ENCODE assay signal across 14 cellular contexts in the genomic region with DNA sequence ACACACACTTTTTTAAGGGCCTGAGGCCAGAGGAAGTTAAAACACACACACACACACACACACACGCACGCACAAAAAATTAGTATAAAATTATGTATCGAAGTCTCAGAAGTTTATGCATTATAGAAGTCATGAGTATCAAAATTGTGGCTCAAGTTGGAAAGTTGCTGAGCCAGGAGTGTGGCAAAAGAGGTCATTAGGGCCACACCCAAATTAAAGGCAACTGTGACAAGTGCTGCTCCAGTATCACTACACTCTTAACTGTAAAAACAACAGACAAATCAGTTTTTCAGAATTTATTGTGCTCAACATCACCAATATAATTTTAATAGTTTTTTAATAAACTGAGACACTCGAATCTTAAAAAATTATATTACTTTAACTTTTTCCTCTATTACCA. TPM values are rescaled to one million over a fixed set of nuclear protein-coding genes. Genes with fewer than 3 reads are reported as not detected.
DNase-seq lines count a peak whose midpoint lies in the region; ATAC-seq, FAIRE-seq and TF ChIP-seq lines count a peak whose summit lies in the region.
"Had no signal": no experiment of that assay in that cellular context is flagged by ENCODE, and none has a peak within 500 bp of the region (broad histone marks: within the 10 kb centered on the region; RNA-seq: fewer than 3 reads in every experiment).

No MANE protein-coding gene starts in this region.

- peaks cover 0 to 3% (median 0%) of the 10 kb centered on the region in 8 donors for H3K9me3 Mint-ChIP-seq in CD4-positive, alpha-beta memory T cell
- H3K9me3 Mint-ChIP-seq in astrocyte (ENCODE audit: unreplicated experiment) = peaks cover 6% of the 10 kb centered on the region

- H3K27ac ChIP-seq in A549 (no peak overlapping the region), astrocyte (ENCODE audit: low read depth, low read length) (peak overlapping the region; percentile 84)
- H3K27ac ChIP-seq in CD4-positive, alpha-beta memory T cell (ENCODE audit: low read depth, low read length) = peak overlapping the region; percentile 5
- H3K27ac ChIP-seq: prostate gland had no signal

- peak overlapping the region in 4 of 8 donors; percentile 13 to 40 (median 34) for H3K4me3 Mint-ChIP-seq in CD4-positive, alpha-beta memory T cell
- H3K4me3 Mint-ChIP-seq in astrocyte (ENCODE audit: unreplicated experiment) = no peak overlapping the region
- H3K4me3 Mint-ChIP-seq: activated B cell treated with CpG ODN at 0.5 μM for 24 hours had no signal

- peak overlapping the region in 5 of 7 donors; percentile 2 to 85 (median 57) for H3K27ac Mint-ChIP-seq in CD4-positive, alpha-beta memory T cell
- peak overlapping the region; percentile 69 for H3K27ac Mint-ChIP-seq in astrocyte (ENCODE audit: unreplicated experiment)

- H3K79me2 ChIP-seq in astrocyte (ENCODE audit: insufficient read depth, low read length) = peaks cover 98% of the 10 kb centered on the region

- H3K4me3 ChIP-seq in A549 = no peak overlapping the region
- H3K4me3 ChIP-seq in CD4-positive, alpha-beta memory T cell (ENCODE audit: low read length in 2 of 2) = no peak overlapping the region
- no peak overlapping the region for H3K4me3 ChIP-seq in astrocyte (ENCODE audit: insufficient read depth, low read depth, low read length)
- H3K4me3 ChIP-seq: BLaER1 treated with 17β-estradiol and CSF1 and Interleukin-3, amounts not matched to agents 10 nM and 100 nM; prostate gland had no signal

- WGBS in A549 (ENCODE audit: missing lambda C conversion rate) = 87% methylated on average over 4 of the region's 4 CpGs

- DNase-seq in A549 (ENCODE audit: low read depth in 1 of 2, low spot score in 1 of 2) (no peak), astrocyte (ENCODE audit: low read depth) (no peak), myocyte (ENCODE audit: low read depth) (peak; percentile 50), HK-2 (ENCODE audit: unreplicated experiment) (no peak), NCI-H146 (lab: John Stamatoyannopoulos, UW) (no peak)
- no peak for DNase-seq in CD4-positive, alpha-beta memory T cell
- DNase-seq: activated B cell treated with CpG ODN at 0.5 μM for 24 hours; activated naive CD8-positive, alpha-beta T cell treated with anti-CD3 and anti-CD28 coated beads, Interleukin-2, amount 10 ng/mL, durations not matched to agents 7 days and 5 days; NCI-H1092 treated with DMSO at 0.1 percent for 48 hours; NCI-H2227 treated with DMSO at 0.1 percent for 48 hours had no signal

- H2AFZ ChIP-seq in astrocyte (ENCODE audit: low read depth, low read length) = no peak overlapping the region

- H3K36me3 Mint-ChIP-seq in CD4-positive, alpha-beta memory T cell = peaks cover 16 to 41% of the 10 kb centered on the region in 2 donors
- H3K36me3 Mint-ChIP-seq in astrocyte (ENCODE audit: low read depth, unreplicated experiment) = peaks cover 20% of the 10 kb centered on the region

- H3K9me3 ChIP-seq in A549 = peaks cover 2% of the 10 kb centered on the region; the same call in 2 of the 3 replicates
- H3K9me3 ChIP-seq in CD4-positive, alpha-beta memory T cell (ENCODE audit: control insufficient read depth in 1 of 2, low read length in 2 of 2) = no peaks in the 10 kb centered on the region
- H3K9me3 ChIP-seq in astrocyte (ENCODE audit: insufficient read depth, low read depth, low read length) = peaks cover under 1% of the 10 kb centered on the region
- H3K9me3 ChIP-seq: prostate gland had no signal

- H3K4me2 ChIP-seq in A549 (peak overlapping the region; percentile 43), astrocyte (ENCODE audit: low read length) (peak overlapping the region; percentile 44)

- no peak for ATAC-seq in A549
- no peak for ATAC-seq in HG02938 (IDR thresholded peaks at IDR 0.05; ENCODE audit: unreplicated experiment)

- no peaks in the 10 kb centered on the region for H3K27me3 Mint-ChIP-seq in CD4-positive, alpha-beta memory T cell
- H3K27me3 Mint-ChIP-seq in astrocyte (ENCODE audit: low read depth, unreplicated experiment) = no peaks in the 10 kb centered on the region
- H3K27me3 Mint-ChIP-seq: activated B cell treated with CpG ODN at 0.5 μM for 24 hours; activated naive CD8-positive, alpha-beta T cell treated with anti-CD3 and anti-CD28 coated beads, Interleukin-2, amount 10 ng/mL, durations not matched to agents 7 days and 5 days had no signal

- TF ChIP-seq RAD21 in A549 (conservative IDR thresholded peaks at IDR 0.05 in 1 of 2, IDR thresholded peaks at IDR 0.05 in 1 of 2) = no peak

- no peak for TF ChIP-seq POLR2A in A549 (IDR thresholded peaks at IDR 0.05; ENCODE audit: low read length)

- FAIRE-seq in A549 (lab: Jason Lieb, UNC) (no peak), astrocyte (lab: Jason Lieb, UNC) (no peak)
- FAIRE-seq: GM12892 had no signal

- TF ChIP-seq CTCF in A549 (IDR thresholded peaks at IDR 0.05) = no peak
- TF ChIP-seq CTCF in astrocyte (IDR thresholded peaks at IDR 0.05; ENCODE audit: insufficient read depth, low read depth, low read length) = no peak

- H3K9ac ChIP-seq in astrocyte (ENCODE audit: low read length) = peak overlapping the region; percentile 57

- peaks cover 38 to 62% (median 51%) of the 10 kb centered on the region in 4 donors for H3K4me1 Mint-ChIP-seq in CD4-positive, alpha-beta memory T cell
- H3K4me1 Mint-ChIP-seq in astrocyte (ENCODE audit: low read depth, unreplicated experiment) = peaks cover 35% of the 10 kb centered on the region

- no peak for TF ChIP-seq EP300 in A549 (IDR thresholded peaks at IDR 0.05)

- CTCF ChIA-PET in A549 (lab: Yijun Ruan, JAX) = interaction anchor here (1.2 to 1.7 kb wide), 2 partner anchors 26 to 185 kb away, joined by 3 read pairs; no protein-coding TSS in a partner anchor
- CTCF ChIA-PET in CD4-positive, alpha-beta memory T cell (lab: Charles Lee; ENCODE audit: partially characterized antibody) = no interaction called here

- H3K4me1 ChIP-seq in A549 (peaks cover 55% of the 10 kb centered on the region), astrocyte (ENCODE audit: insufficient read depth, low read length) (peaks cover 26% of the 10 kb centered on the region)
- peaks cover 50% of the 10 kb centered on the region for H3K4me1 ChIP-seq in CD4-positive, alpha-beta memory T cell (ENCODE audit: insufficient read depth, low read length)
- H3K4me1 ChIP-seq: prostate gland had no signal

- no peaks in the 10 kb centered on the region for H3K27me3 ChIP-seq in CD4-positive, alpha-beta memory T cell (ENCODE audit: insufficient read depth, low read length)
- no peaks in the 10 kb centered on the region for H3K27me3 ChIP-seq in astrocyte (ENCODE audit: insufficient read depth, low read length)
- H3K27me3 ChIP-seq: BLaER1 treated with 17β-estradiol and CSF1 and Interleukin-3, amounts not matched to agents 10 nM and 100 nM had no signal

- POLR2A ChIA-PET in A549 (lab: Yijun Ruan, JAX) = interaction anchor here (1.4 to 1.5 kb wide), 2 partner anchors 10 to 38 kb away, joined by 3 to 12 read pairs; a partner anchor contains a TSS
- POLR2A ChIA-PET in CD4-positive, alpha-beta memory T cell (lab: Charles Lee; ENCODE audit: partially characterized antibody) = interaction anchor here (3.0 to 3.8 kb wide), 2 partner anchors 15 to 36 kb away, joined by 11 to 30 read pairs; a partner anchor contains a TSS

- intact Hi-C loops in CD4-positive, alpha-beta memory T cell (cut with micrococcal nuclease) = no loop called here

- H3K36me3 ChIP-seq in CD4-positive, alpha-beta memory T cell (ENCODE audit: insufficient read depth, low read length) = peaks cover 10% of the 10 kb centered on the region
- H3K36me3 ChIP-seq in astrocyte (ENCODE audit: insufficient read depth, low read length) = peaks cover 14% of the 10 kb centered on the region
- H3K36me3 ChIP-seq: prostate gland had no signal

- H4K20me1 ChIP-seq in astrocyte (ENCODE audit: insufficient read depth, low read length) = peaks cover 89% of the 10 kb centered on the region

TF ChIP-seq in A549, 52 proteins besides CTCF, POLR2A, EP300 and RAD21 (continues in another document):
- TF ChIP-seq SMC3 (IDR thresholded peaks at IDR 0.05) = no peak
- no peak for TF ChIP-seq KDM1A (IDR thresholded peaks at IDR 0.05; ENCODE audit: low read depth)
- TF ChIP-seq, protein P1, sequence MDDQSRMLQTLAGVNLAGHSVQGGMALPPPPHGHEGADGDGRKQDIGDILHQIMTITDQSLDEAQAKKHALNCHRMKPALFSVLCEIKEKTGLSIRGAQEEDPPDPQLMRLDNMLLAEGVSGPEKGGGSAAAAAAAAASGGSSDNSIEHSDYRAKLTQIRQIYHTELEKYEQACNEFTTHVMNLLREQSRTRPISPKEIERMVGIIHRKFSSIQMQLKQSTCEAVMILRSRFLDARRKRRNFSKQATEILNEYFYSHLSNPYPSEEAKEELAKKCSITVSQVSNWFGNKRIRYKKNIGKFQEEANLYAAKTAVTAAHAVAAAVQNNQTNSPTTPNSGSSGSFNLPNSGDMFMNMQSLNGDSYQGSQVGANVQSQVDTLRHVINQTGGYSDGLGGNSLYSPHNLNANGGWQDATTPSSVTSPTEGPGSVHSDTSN (IDR thresholded peaks at IDR 0.05) = no peak
- no peak for TF ChIP-seq HEYL (CRISPR knock-in tag; IDR thresholded peaks at IDR 0.05)
- TF ChIP-seq, protein P2, sequence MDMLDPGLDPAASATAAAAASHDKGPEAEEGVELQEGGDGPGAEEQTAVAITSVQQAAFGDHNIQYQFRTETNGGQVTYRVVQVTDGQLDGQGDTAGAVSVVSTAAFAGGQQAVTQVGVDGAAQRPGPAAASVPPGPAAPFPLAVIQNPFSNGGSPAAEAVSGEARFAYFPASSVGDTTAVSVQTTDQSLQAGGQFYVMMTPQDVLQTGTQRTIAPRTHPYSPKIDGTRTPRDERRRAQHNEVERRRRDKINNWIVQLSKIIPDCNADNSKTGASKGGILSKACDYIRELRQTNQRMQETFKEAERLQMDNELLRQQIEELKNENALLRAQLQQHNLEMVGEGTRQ (IDR thresholded peaks at IDR 0.05) = no peak

RNA-seq across cellular contexts. Expression of a gene that starts 36.9 kb away (rescaled TPM):
- 672 and 833 TPM in 2 replicates for polyA plus RNA-seq in A549 (2011; rRNA removed)
- 326 and 355 TPM in 2 replicates for polyA plus RNA-seq in A549 (2012; cell fraction: cytosol; rRNA removed)
- 176 and 207 TPM in 2 replicates for polyA plus RNA-seq in A549 (2012; cell fraction: nucleus; rRNA removed)
- 661 to 703 TPM (median 686 TPM) in 3 replicates for polyA plus RNA-seq in A549 (2017; fragmentation: RNase III; extraction: RNeasy Plus Mini Kit Qiagen cat#74134 plus additional on column Dnase treatment)
- 310 and 393 TPM in 2 replicates for polyA minus RNA-seq in A549 (2011; rRNA and poly(A)+ RNA removed)
- total RNA-seq in CD4-positive, alpha-beta memory T cell = 100 to 1,000 TPM; 124 TPM
- 100 to 1,000 TPM; 315 to 504 TPM for polyA plus RNA-seq in CD4-positive, alpha-beta memory T cell
- 358 and 408 TPM in 2 replicates for total RNA-seq in astrocyte
- total RNA-seq in myocyte = 194 and 222 TPM in 2 replicates
- polyA plus RNA-seq in myocyte (2012) = 199 TPM

RNA-seq across cellular contexts. Expression of a gene that starts 38.3 kb away (rescaled TPM):
- polyA plus RNA-seq in A549 (2011; rRNA removed) (33.0 and 33.1 TPM in 2 replicates), A549 (2017; fragmentation: RNase III; extraction: RNeasy Plus Mini Kit Qiagen cat#74134 plus additional on column Dnase treatment) (36.0 to 39.1 TPM (median 38.1 TPM) in 3 replicates)
- 11.7 and 11.8 TPM in 2 replicates for polyA plus RNA-seq in A549 (2012; cell fraction: cytosol; rRNA removed)
- polyA plus RNA-seq in A549 (2012; cell fraction: nucleus; rRNA removed) = 17.7 and 21.0 TPM in 2 replicates
- polyA minus RNA-seq in A549 (2011; rRNA and poly(A)+ RNA removed) = 29.7 and 30.1 TPM in 2 replicates
- total RNA-seq in CD4-positive, alpha-beta memory T cell = 10 to 100 TPM; 32.7 to 35.6 TPM
- 10 to 100 TPM in 1 of 2 donors, 1 to 10 TPM in 1; 8.1 to 13.7 TPM for polyA plus RNA-seq in CD4-positive, alpha-beta memory T cell
- total RNA-seq in astrocyte (44.9 and 48.4 TPM in 2 replicates), myocyte (45.7 and 64.9 TPM in 2 replicates)
- polyA plus RNA-seq in myocyte (2012) = 35.0 TPM

Comparison
In these comparisons a context has a peak if more than half of its experiments do, and no peak if none do; other contexts are left out.
1. H3K27ac ChIP-seq: peak in CD4-positive, alpha-beta memory T cell (single experiment) and astrocyte (single experiment); none in A549 (0 of 2).